In genomic region chr6:142900467-142900961, GRCh38 we compare ENCODE assay signal across 14 cellular contexts. TPM values are rescaled to one million over a fixed set of nuclear protein-coding genes. Genes with fewer than 3 reads are reported as not detected.
DNase-seq lines count a peak whose midpoint lies in the region; ATAC-seq and TF ChIP-seq lines count a peak whose summit lies in the region.
"Had no signal": no experiment of that assay in that cellular context is flagged by ENCODE, and none has a peak within 500 bp of the region (broad histone marks: within the 10 kb centered on the region; RNA-seq: fewer than 3 reads in every experiment).

No MANE protein-coding gene starts in this region.

- no peaks in the 10 kb centered on the region for H3K27me3 ChIP-seq in WERI-Rb-1 (ENCODE audit: insufficient read depth, low read depth, severe bottlenecking)

- H3K9me3 ChIP-seq in WERI-Rb-1 (ENCODE audit: severe bottlenecking) = no peaks in the 10 kb centered on the region

- H3K27ac ChIP-seq in angular gyrus (ENCODE audit: low read depth, low read length) (peak overlapping the region; percentile 78), temporal lobe (ENCODE audit: low read depth, low read length) (peak overlapping the region; percentile 1), WERI-Rb-1 (no peak overlapping the region)

- peak; percentile 43 for DNase-seq in activated naive CD4-positive, alpha-beta T cell treated with anti-CD3 and anti-CD28 coated beads, Interleukin-2, amount 10 ng/mL, durations not matched to agents 7 days and 5 days
- DNase-seq in activated naive CD4-positive, alpha-beta T cell treated with Interleukin-2 at 50 U/mL for 16 hours = no peak
- DNase-seq in memory B cell (ENCODE audit: low spot score in 2 of 2) (no peak), WERI-Rb-1 (no peak), Ammon's horn (ENCODE audit: low spot score) (no peak)
- DNase-seq: cortex of kidney; NCI-H510A treated with DMSO at 0.1 percent for 48 hours; SIG-M5; stimulated activated CD4-positive, alpha-beta T cell treated with anti-CD3 and anti-CD28 coated beads, Interleukin-2, amount 100 ng/mL, for 24 hours; trophoblast cell had no signal

- CTCF ChIA-PET in activated naive CD4-positive, alpha-beta T cell treated with anti-CD3 and anti-CD28 coated beads, Interleukin-2, amount 10 ng/mL, durations not matched to agents 7 days and 5 days (lab: Charles Lee) = interaction anchor here (0.7 to 1.2 kb wide), 3 partner anchors 12 to 20 kb away, joined by 3 read pairs; no protein-coding TSS in a partner anchor

- peaks cover 42% of the 10 kb centered on the region for H3K4me1 Mint-ChIP-seq in activated naive CD4-positive, alpha-beta T cell treated with anti-CD3 and anti-CD28 coated beads, Interleukin-2, amount 10 ng/mL, durations not matched to agents 7 days and 5 days
- H3K4me1 Mint-ChIP-seq in memory B cell = peaks cover 16% of the 10 kb centered on the region

- H3K27me3 Mint-ChIP-seq in activated naive CD4-positive, alpha-beta T cell treated with anti-CD3 and anti-CD28 coated beads, Interleukin-2, amount 10 ng/mL, durations not matched to agents 7 days and 5 days = no peaks in the 10 kb centered on the region
- H3K27me3 Mint-ChIP-seq in memory B cell = no peaks in the 10 kb centered on the region
- H3K27me3 Mint-ChIP-seq: B cell had no signal

- H3K36me3 ChIP-seq in WERI-Rb-1 = no peaks in the 10 kb centered on the region

- H3K9me3 Mint-ChIP-seq in activated naive CD4-positive, alpha-beta T cell treated with anti-CD3 and anti-CD28 coated beads, Interleukin-2, amount 10 ng/mL, durations not matched to agents 7 days and 5 days = no peaks in the 10 kb centered on the region
- H3K9me3 Mint-ChIP-seq in memory B cell = no peaks in the 10 kb centered on the region

- no peak overlapping the region for H3K4me3 ChIP-seq in WERI-Rb-1 (ENCODE audit: low read depth, low read length)

- no peak overlapping the region for H3K4me3 Mint-ChIP-seq in activated naive CD4-positive, alpha-beta T cell treated with anti-CD3 and anti-CD28 coated beads, Interleukin-2, amount 10 ng/mL, durations not matched to agents 7 days and 5 days
- H3K4me3 Mint-ChIP-seq in memory B cell = no peak overlapping the region
- H3K4me3 Mint-ChIP-seq: B cell had no signal

- H3K27ac Mint-ChIP-seq in activated naive CD4-positive, alpha-beta T cell treated with anti-CD3 and anti-CD28 coated beads, Interleukin-2, amount 10 ng/mL, durations not matched to agents 7 days and 5 days = peak overlapping the region; percentile 73
- H3K27ac Mint-ChIP-seq in memory B cell = peak overlapping the region; percentile 16
- H3K27ac Mint-ChIP-seq: B cell had no signal

- peaks cover 18% of the 10 kb centered on the region for H3K36me3 Mint-ChIP-seq in activated naive CD4-positive, alpha-beta T cell treated with anti-CD3 and anti-CD28 coated beads, Interleukin-2, amount 10 ng/mL, durations not matched to agents 7 days and 5 days
- peaks cover 8% of the 10 kb centered on the region for H3K36me3 Mint-ChIP-seq in memory B cell

- ATAC-seq in memory B cell (ENCODE audit: low read depth) = no peak
- no peak for ATAC-seq in HG02970 (IDR thresholded peaks at IDR 0.05; ENCODE audit: low FRiP score, unreplicated experiment)

- no peak for TF ChIP-seq CTCF in WERI-Rb-1 (IDR thresholded peaks at IDR 0.05; ENCODE audit: low read depth, low read length)

RNA-seq across cellular contexts. Expression of gene HIVEP2, which starts 44.5 kb away (rescaled TPM):
- total RNA-seq in temporal lobe = 101 TPM
